Comparison of ENCODE assay signal across 1 cellular context in genomic region chr20:48788486-48789072, GRCh38.
TF ChIP-seq lines count a peak whose summit lies in the region.

No MANE protein-coding gene starts in this region.

TF ChIP-seq in SK-N-SH, 30 proteins besides CTCF, POLR2A, EP300 and RAD21 (continued from another document):
- TF ChIP-seq TCF12 (IDR thresholded peaks at IDR 0.05) (no peak), NRF1 (IDR thresholded peaks at IDR 0.05; ENCODE audit: low read depth, low read length) (no peak)
